10 cellular contexts compared by ENCODE assay signal in genomic region chr7:135745702-135746312, GRCh38. TPM values are rescaled to one million over a fixed set of nuclear protein-coding genes. Genes with fewer than 3 reads are reported as not detected.
DNase-seq lines count a peak whose midpoint lies in the region; ATAC-seq, FAIRE-seq and TF ChIP-seq lines count a peak whose summit lies in the region.
"Had no signal": no experiment of that assay in that cellular context is flagged by ENCODE, and none has a peak within 500 bp of the region (broad histone marks: within the 10 kb centered on the region; RNA-seq: fewer than 3 reads in every experiment).

No MANE protein-coding gene starts in this region.

- no peak for FAIRE-seq in pancreas (lab: Jason Lieb, UNC)

- peak; percentile 93 for DNase-seq in Daoy (ENCODE audit: low read depth)
- DNase-seq in SHP77 (lab: John Stamatoyannopoulos, UW): peak; percentile 59 to 73
- peak; percentile 97 for DNase-seq in fibroblast of peridontal ligament (ENCODE audit: extremely low read depth)
- peak in 1 of 6 donors; percentile 11 for DNase-seq in pancreas
- no peak for DNase-seq in NCI-H1436 (lab: John Stamatoyannopoulos, UW)
- DNase-seq in activated naive CD4-positive, alpha-beta T cell treated with Interleukin-2 at 50 U/mL for 16 hours: no peak
- DNase-seq: islet precursor cell, T-helper 9 cell had no signal

- intact Hi-C loops in pancreas (cut with DNase I): no loop called here

- 45 to 47% methylated on average over 9 of the region's 9 CpGs for WGBS in pancreas, 2 donors

- ATAC-seq in pancreas: peak in 3 of 4 donors; percentile 56 to 71 (median 59)
- no peak for ATAC-seq in GM18505 (IDR thresholded peaks at IDR 0.05; ENCODE audit: unreplicated experiment)
- ATAC-seq in GM21367 (IDR thresholded peaks at IDR 0.05; ENCODE audit: unreplicated experiment): no peak

- no peaks in the 10 kb centered on the region for H3K4me1 ChIP-seq in pancreas

- H3K27ac ChIP-seq in pancreas: no peak overlapping the region

- H3K9me3 ChIP-seq in pancreas: no peaks in the 10 kb centered on the region

- TF ChIP-seq POLR2A in GM18505 (IDR thresholded peaks at IDR 0.05; ENCODE audit: borderline replicate concordance, extremely low read depth, insufficient read depth, insufficient read length): no peak

- H3K36me3 ChIP-seq in pancreas: no peaks in the 10 kb centered on the region

- no peaks in the 10 kb centered on the region for H3K27me3 ChIP-seq in pancreas

- no peak for TF ChIP-seq CTCF in pancreas (IDR thresholded peaks at IDR 0.05)

- no peak overlapping the region for H3K4me3 ChIP-seq in pancreas

RNA-seq across cellular contexts. Expression of gene FAM180A, which starts 2.8 kb away (rescaled TPM):
- total RNA-seq in Daoy (2014; rRNA removed; shearing (Covaris generic)): not detected in 2 replicates
- total RNA-seq in pancreas: under 1 TPM; 0.12 to 0.90 (median 0.35) TPM
- under 1 TPM; 0.11 to 0.12 TPM for polyA plus RNA-seq in pancreas

RNA-seq across cellular contexts. Expression of gene SLC13A4, which starts 17.8 kb away (rescaled TPM):
- total RNA-seq in Daoy (2014; rRNA removed; shearing (Covaris generic)): not detected in 2 replicates
- total RNA-seq in pancreas: not detected
- under 1 TPM in 1 of 2 donors, not detected in 1; 0.08 TPM for polyA plus RNA-seq in pancreas

Comparison
In these comparisons a context has a peak if more than half of its experiments do, and no peak if none do; other contexts are left out.
1. DNase-seq: peak in Daoy (single experiment), SHP77 (2 of 2) and fibroblast of peridontal ligament (single experiment); none in NCI-H1436 (single experiment) and activated naive CD4-positive, alpha-beta T cell treated with Interleukin-2 at 50 U/mL for 16 hours (single experiment).
2. ATAC-seq: peak in pancreas (3 of 4); none in GM18505 (single experiment) and GM21367 (single experiment).